In genomic region chr18:13397504-13398163, GRCh38 we compare ENCODE assay signal across 17 cellular contexts.
DNase-seq lines count a peak whose midpoint lies in the region; ATAC-seq, FAIRE-seq and TF ChIP-seq lines count a peak whose summit lies in the region.
"Had no signal": no experiment of that assay in that cellular context is flagged by ENCODE, and none has a peak within 500 bp of the region (broad histone marks: within the 10 kb centered on the region; RNA-seq: fewer than 3 reads in every experiment).

No MANE protein-coding gene starts in this region.

- H4K20me1 ChIP-seq in neural progenitor cell (ENCODE audit: low read depth): no peaks in the 10 kb centered on the region

- H2AFZ ChIP-seq in neural progenitor cell (replicated peaks): no peak overlapping the region
- H2AFZ ChIP-seq: PC-9 had no signal

- no peak for DNase-seq in CD4-positive, CD25-positive, alpha-beta regulatory T cell
- DNase-seq in D721Med (ENCODE audit: insufficient read length, low spot score) (peak; percentile 66), NCI-H69 (lab: John Stamatoyannopoulos, UW) (peak; percentile 23), neural progenitor cell (ENCODE audit: low spot score) (no peak), hippocampal formation (lab: John Stamatoyannopoulos, UW) (no peak), adrenal gland (no peak)
- DNase-seq: CD8-positive, alpha-beta memory T cell; DMS79 treated with DMSO at 0.1 percent for 48 hours; H7; MV-4-11; NCI-H2029; PC-9; SJCRH30 had no signal

- H3K9me3 Mint-ChIP-seq in CD4-positive, CD25-positive, alpha-beta regulatory T cell: no peaks in the 10 kb centered on the region
- no peaks in the 10 kb centered on the region for H3K9me3 Mint-ChIP-seq in neural progenitor cell
- H3K9me3 Mint-ChIP-seq: CD8-positive, alpha-beta memory T cell had no signal

- H3K36me3 ChIP-seq in CD4-positive, CD25-positive, alpha-beta regulatory T cell (ENCODE audit: control insufficient read depth, insufficient read depth, low read length): peaks cover 60% of the 10 kb centered on the region
- no peaks in the 10 kb centered on the region for H3K36me3 ChIP-seq in neural progenitor cell
- H3K36me3 ChIP-seq in adrenal gland (replicated peaks in 1 of 2): no peaks in the 10 kb centered on the region
- H3K36me3 ChIP-seq: SJCRH30 had no signal

- no peak for TF ChIP-seq CTCF in D721Med (IDR thresholded peaks at IDR 0.05; ENCODE audit: insufficient read depth, missing control alignments)
- TF ChIP-seq CTCF in neural progenitor cell (IDR thresholded peaks at IDR 0.05): no peak
- TF ChIP-seq CTCF in adrenal gland (IDR thresholded peaks at IDR 0.05): no peak

- H3K79me2 ChIP-seq in neural progenitor cell (ENCODE audit: low read depth): no peaks in the 10 kb centered on the region

- TF ChIP-seq POLR2A in adrenal gland (IDR thresholded peaks at IDR 0.05): no peak

- H3K27ac Mint-ChIP-seq in CD4-positive, CD25-positive, alpha-beta regulatory T cell: peak overlapping the region in 2 of 3 donors; percentile 51 to 81
- peak overlapping the region; percentile 42 for H3K27ac Mint-ChIP-seq in neural progenitor cell

- H3K4me2 ChIP-seq in neural progenitor cell: no peak overlapping the region
- H3K4me2 ChIP-seq: BLaER1 treated with 17β-estradiol and CSF1 and Interleukin-3, amounts not matched to agents 10 nM and 100 nM; KMS-11; PC-9 had no signal

- H3K4me1 Mint-ChIP-seq in CD4-positive, CD25-positive, alpha-beta regulatory T cell: peaks cover 28 to 90% (median 54%) of the 10 kb centered on the region in 4 donors
- peaks cover 9% of the 10 kb centered on the region for H3K4me1 Mint-ChIP-seq in neural progenitor cell

- no peaks in the 10 kb centered on the region for H3F3A ChIP-seq in neural progenitor cell (ENCODE audit: low read depth)

- no peaks in the 10 kb centered on the region for H3K27me3 ChIP-seq in CD4-positive, CD25-positive, alpha-beta regulatory T cell (ENCODE audit: control insufficient read depth, insufficient read depth, low read length)
- H3K27me3 ChIP-seq in neural progenitor cell (no peaks in the 10 kb centered on the region), adrenal gland (no peaks in the 10 kb centered on the region)
- H3K27me3 ChIP-seq: BLaER1 treated with 17β-estradiol and CSF1 and Interleukin-3, amounts not matched to agents 10 nM and 100 nM; SJCRH30 had no signal

- H3K4me3 ChIP-seq in CD4-positive, CD25-positive, alpha-beta regulatory T cell (ENCODE audit: low read depth, low read length): no peak overlapping the region
- H3K4me3 ChIP-seq in neural progenitor cell: no peak overlapping the region
- no peak overlapping the region for H3K4me3 ChIP-seq in adrenal gland
- H3K4me3 ChIP-seq: BLaER1 treated with 17β-estradiol and CSF1 and Interleukin-3, amounts not matched to agents 10 nM and 100 nM; PC-9; SJCRH30 had no signal

- FAIRE-seq in D721Med (lab: Jason Lieb, UNC): peak; percentile 51
- FAIRE-seq: G401.6 had no signal

- WGBS in adrenal gland, 4 donors: 84 to 93% (median 87%) methylated on average over 16 of the region's 16 CpGs

- no peak for ATAC-seq in CD4-positive, CD25-positive, alpha-beta regulatory T cell (ENCODE audit: low read depth in 2 of 2)
- ATAC-seq in HG02610 (IDR thresholded peaks at IDR 0.05; ENCODE audit: unreplicated experiment): no peak

- no peak overlapping the region for H3K27ac ChIP-seq in CD4-positive, CD25-positive, alpha-beta regulatory T cell (ENCODE audit: insufficient read depth, low read length, poor library complexity, severe bottlenecking)
- H3K27ac ChIP-seq in neural progenitor cell (no peak overlapping the region), adrenal gland (no peak overlapping the region)
- H3K27ac ChIP-seq: BLaER1 treated with 17β-estradiol and CSF1 and Interleukin-3, amounts not matched to agents 10 nM and 100 nM; KMS-11; PC-9; SJCRH30 had no signal

- intact Hi-C loops in adrenal gland (cut with DNase I): no loop called here

- no peaks in the 10 kb centered on the region for H3K27me3 Mint-ChIP-seq in CD4-positive, CD25-positive, alpha-beta regulatory T cell
- H3K27me3 Mint-ChIP-seq in neural progenitor cell (ENCODE audit: insufficient read depth, low read depth): peaks cover 6% of the 10 kb centered on the region
- H3K27me3 Mint-ChIP-seq: CD8-positive, alpha-beta memory T cell had no signal

- H3K9me3 ChIP-seq in CD4-positive, CD25-positive, alpha-beta regulatory T cell (ENCODE audit: control insufficient read depth in 2 of 2, low read length in 2 of 2): no peaks in the 10 kb centered on the region
- H3K9me3 ChIP-seq in neural progenitor cell (ENCODE audit: low read depth) (no peaks in the 10 kb centered on the region), adrenal gland (replicated peaks in 1 of 3) (no peaks in the 10 kb centered on the region)
- H3K9me3 ChIP-seq: BLaER1 treated with 17β-estradiol and CSF1 and Interleukin-3, amounts not matched to agents 10 nM and 100 nM; SJCRH30 had no signal

- no peak overlapping the region for H3K9ac ChIP-seq in neural progenitor cell
- H3K9ac ChIP-seq: BLaER1 treated with 17β-estradiol and CSF1 and Interleukin-3, amounts not matched to agents 10 nM and 100 nM; KMS-11 had no signal

- H3K4me3 Mint-ChIP-seq in CD4-positive, CD25-positive, alpha-beta regulatory T cell: peak overlapping the region in 1 of 4 donors; percentile 24
- H3K4me3 Mint-ChIP-seq in neural progenitor cell: no peak overlapping the region
- H3K4me3 Mint-ChIP-seq: CD8-positive, alpha-beta memory T cell had no signal

- peaks cover 45% of the 10 kb centered on the region for H3K36me3 Mint-ChIP-seq in CD4-positive, CD25-positive, alpha-beta regulatory T cell
- H3K36me3 Mint-ChIP-seq in neural progenitor cell: no peaks in the 10 kb centered on the region
- H3K36me3 Mint-ChIP-seq: CD8-positive, alpha-beta memory T cell had no signal

- peaks cover 32% of the 10 kb centered on the region for H3K4me1 ChIP-seq in CD4-positive, CD25-positive, alpha-beta regulatory T cell (ENCODE audit: control insufficient read depth, insufficient read depth, low read length, poor library complexity, severe bottlenecking)
- H3K4me1 ChIP-seq in neural progenitor cell: no peaks in the 10 kb centered on the region
- H3K4me1 ChIP-seq in adrenal gland (replicated peaks in 1 of 2): no peaks in the 10 kb centered on the region
- H3K4me1 ChIP-seq: SJCRH30 had no signal

Comparison
In these comparisons a context has a peak if more than half of its experiments do, and no peak if none do; other contexts are left out.
1. DNase-seq: peak in D721Med (single experiment) and NCI-H69 (single experiment); none in CD4-positive, CD25-positive, alpha-beta regulatory T cell (0 of 3), neural progenitor cell (single experiment), hippocampal formation (0 of 2) and adrenal gland (0 of 7).